ENCODE assay signal across 3 cellular contexts in the genomic region with DNA sequence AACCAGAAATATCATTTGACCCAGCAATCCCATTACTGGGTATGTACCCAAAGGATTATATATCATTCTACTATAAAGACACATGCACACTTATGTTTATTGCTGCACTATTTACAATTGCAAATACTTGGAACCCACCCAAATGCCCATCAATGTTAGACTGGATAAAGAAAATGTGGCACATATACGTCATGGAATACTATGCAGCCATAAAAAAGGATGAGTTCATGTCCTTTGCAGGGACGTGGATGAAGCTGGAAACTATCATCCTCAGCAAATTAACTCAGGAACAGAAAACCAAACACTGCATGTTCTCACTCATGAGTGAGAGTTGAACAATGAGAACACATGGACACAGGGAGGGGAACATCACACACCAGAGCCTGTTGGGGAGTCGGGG.
DNase-seq lines count a peak whose midpoint lies in the region; ATAC-seq, FAIRE-seq and TF ChIP-seq lines count a peak whose summit lies in the region.
"Not testable (repeated sequence)": the region's sequence is repeated elsewhere in the genome, so short reads cannot be mapped to it uniquely, and the experiment has no call there.

No MANE protein-coding gene starts in this region.

- 9% methylated on average over 3 of the region's 3 CpGs for WGBS in K562 (ENCODE audit: insufficient coverage, low coverage, missing lambda C conversion rate)

- H3K27me3 ChIP-seq in K562 (ENCODE audit: control insufficient read depth in 2 of 2, insufficient read depth in 2 of 2, low read length in 2 of 2): not testable (repeated sequence)

- not testable (repeated sequence) for TF ChIP-seq EP300 in K562 (IDR thresholded peaks at IDR 0.05; ENCODE audit: low read length)

- DNase-seq in K562 (ENCODE audit: extremely low read depth in 1 of 4, low spot score in 3 of 4): not testable (repeated sequence)

- not testable (repeated sequence) for BruUV-seq in K562 (replicated peaks; lab: Mats Ljungman, UMichigan)

- not testable (repeated sequence) for H3K36me3 ChIP-seq in HEK293 (ENCODE audit: control insufficient read depth in 2 of 2, insufficient read depth in 1 of 2, low read length in 2 of 2); K562 (ENCODE audit: control insufficient read depth, insufficient read depth, low read length)

- H3K9ac ChIP-seq in K562 (ENCODE audit: insufficient read depth in 1 of 2, low read depth in 2 of 2, low read length in 2 of 2): not testable (repeated sequence)

- not testable (repeated sequence) for H3K4me3 ChIP-seq in HEK293 (ENCODE audit: low read depth, low read length); K562

- POLR2A ChIA-PET in HEK293 (lab: Yijun Ruan, JAX); K562 (lab: Yijun Ruan, JAX): not testable (repeated sequence)

- not testable (repeated sequence) for ATAC-seq in SK-N-SH treated with all-trans-retinoic acid at 6 μM for 48 hours, K562

- H4K20me1 ChIP-seq in K562 (replicated peaks; ENCODE audit: control insufficient read depth, insufficient read depth, low read length): not testable (repeated sequence)

- H3K27ac ChIP-seq in HEK293 (ENCODE audit: extremely low read depth, low read depth, low read length); K562 (ENCODE audit: extremely low read depth, low read depth, low read length): not testable (repeated sequence)

- not testable (repeated sequence) for TF ChIP-seq RAD21 in K562 (CRISPR knock-in tag; conservative IDR thresholded peaks at IDR 0.05 in 1 of 2, IDR thresholded peaks at IDR 0.05 in 1 of 2)

- not testable (repeated sequence) for TF ChIP-seq POLR2A in K562 (conservative IDR thresholded peaks at IDR 0.05)

- intact Hi-C loops in K562 (cut with micrococcal nuclease): not testable (repeated sequence)

- not testable (repeated sequence) for TF ChIP-seq CTCF in HEK293 (tag by site-specific recombination; IDR thresholded peaks at IDR 0.05); K562 (IDR thresholded peaks at IDR 0.05 in 2 of 3, conservative IDR thresholded peaks at IDR 0.05 in 1 of 3; ENCODE audit: insufficient read depth in 2 of 3, low read depth in 1 of 3, low read length in 3 of 3)

- CTCF ChIA-PET in HEK293 (lab: Yijun Ruan, JAX); K562 (lab: Yijun Ruan, JAX; ENCODE audit: low intra/inter-chr PET ratio): not testable (repeated sequence)

- in situ Hi-C loops in K562 (cut with MboI): not testable (repeated sequence)

- H3K4me1 ChIP-seq in HEK293 (ENCODE audit: control insufficient read depth, insufficient read depth, low read length); K562 (replicated peaks in 1 of 2; ENCODE audit: control insufficient read depth in 2 of 2, insufficient read depth in 2 of 2, low read length in 2 of 2): not testable (repeated sequence)

- not testable (repeated sequence) for H3K79me2 ChIP-seq in K562 (ENCODE audit: control insufficient read depth, insufficient read depth, low read length)

- not testable (repeated sequence) for H3K9me3 ChIP-seq in HEK293 (ENCODE audit: control insufficient read depth, insufficient read depth, low read depth, low read length); K562 (replicated peaks; ENCODE audit: control insufficient read depth, insufficient read depth, low read depth, low read length)

- H3K4me2 ChIP-seq in K562 (ENCODE audit: insufficient read depth, low read length): not testable (repeated sequence)

- H3K9me1 ChIP-seq in K562 (ENCODE audit: control insufficient read depth, insufficient read depth, low read length): not testable (repeated sequence)

- FAIRE-seq in K562 (lab: Jason Lieb, UNC): not testable (repeated sequence)

- H2AFZ ChIP-seq in K562 (ENCODE audit: low read depth, low read length): not testable (repeated sequence)

TF ChIP-seq in HEK293, 187 proteins besides CTCF, POLR2A, EP300 and RAD21 (continues in another document):
- TF ChIP-seq ZNF146 (tag by site-specific recombination; IDR thresholded peaks at IDR 0.05): peak; percentile 83
- TF ChIP-seq, protein P1, sequence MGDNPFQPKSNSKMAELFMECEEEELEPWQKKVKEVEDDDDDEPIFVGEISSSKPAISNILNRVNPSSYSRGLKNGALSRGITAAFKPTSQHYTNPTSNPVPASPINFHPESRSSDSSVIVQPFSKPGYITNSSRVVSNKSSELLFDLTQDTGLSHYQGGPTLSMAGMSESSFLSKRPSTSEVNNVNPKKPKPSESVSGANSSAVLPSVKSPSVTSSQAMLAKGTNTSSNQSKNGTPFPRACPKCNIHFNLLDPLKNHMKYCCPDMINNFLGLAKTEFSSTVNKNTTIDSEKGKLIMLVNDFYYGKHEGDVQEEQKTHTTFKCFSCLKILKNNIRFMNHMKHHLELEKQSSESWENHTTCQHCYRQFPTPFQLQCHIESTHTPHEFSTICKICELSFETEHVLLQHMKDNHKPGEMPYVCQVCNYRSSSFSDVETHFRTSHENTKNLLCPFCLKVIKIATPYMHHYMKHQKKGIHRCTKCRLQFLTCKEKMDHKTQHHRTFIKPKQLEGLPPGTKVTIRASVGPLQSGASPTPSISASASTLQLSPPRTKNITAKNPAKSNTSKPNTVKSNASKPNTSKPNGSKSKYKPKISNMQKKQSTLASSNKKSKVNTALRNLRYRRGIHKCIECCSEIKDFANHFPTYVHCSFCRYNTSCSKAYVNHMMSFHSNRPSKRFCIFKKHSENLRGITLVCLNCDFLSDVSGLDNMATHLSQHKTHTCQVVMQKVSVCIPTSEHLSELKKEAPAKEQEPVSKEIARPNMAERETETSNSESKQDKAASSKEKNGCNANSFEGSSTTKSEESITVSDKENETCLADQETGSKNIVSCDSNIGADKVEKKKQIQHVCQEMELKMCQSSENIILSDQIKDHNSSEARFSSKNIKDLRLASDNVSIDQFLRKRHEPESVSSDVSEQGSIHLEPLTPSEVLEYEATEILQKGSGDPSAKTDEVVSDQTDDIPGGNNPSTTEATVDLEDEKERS (tag by site-specific recombination; IDR thresholded peaks at IDR 0.05): 0 out of 2 replicates have a peak, but pooled peaks have one; percentile 29

TF ChIP-seq in SK-N-SH treated with all-trans-retinoic acid at 6 μM for 48 hours, 23 proteins besides CTCF, POLR2A, EP300 and RAD21:
- TF ChIP-seq ZNF8 (CRISPR knock-in tag; IDR thresholded peaks at IDR 0.05): peak; percentile 77

TF ChIP-seq in K562, 482 proteins besides CTCF, POLR2A, EP300 and RAD21:
- TF ChIP-seq ZNF146 (CRISPR knock-in tag; IDR thresholded peaks at IDR 0.05; ENCODE audit: unreplicated experiment) (peak; percentile 82), RBM25 (IDR thresholded peaks at IDR 0.05; ENCODE audit: low read depth, low read length, severe bottlenecking) (peak; percentile 4)
TF ChIP-seq in K562: peak in this region for 2; not testable (repeated sequence) for 480.
